7 cellular contexts compared by ENCODE assay signal in genomic region chr2:152174574-152174973, GRCh38. TPM values are rescaled to one million over a fixed set of nuclear protein-coding genes. Genes with fewer than 3 reads are reported as not detected.
DNase-seq lines count a peak whose midpoint lies in the region; ATAC-seq and TF ChIP-seq lines count a peak whose summit lies in the region.

No MANE protein-coding gene starts in this region.

- H3K4me3 Mint-ChIP-seq in HFFc6: peak overlapping the region; percentile 97
- H3K4me3 Mint-ChIP-seq in activated CD8-positive, alpha-beta T cell treated with anti-CD3 and anti-CD28 coated beads, Interleukin-2, amount 10 ng/mL, durations not matched to agents 7 days and 5 days: peak overlapping the region; percentile 97
- peak overlapping the region; percentile 99 to 100 for H3K4me3 Mint-ChIP-seq in stimulated activated naive B cell treated with anti-CD40 and anti-IgM and Interleukin-4, amounts not matched to agents 10 μg/mL and 1 μg/mL and 100 μg/mL, for 72 hours

- CTCF ChIA-PET in activated CD8-positive, alpha-beta T cell treated with anti-CD3 and anti-CD28 coated beads, Interleukin-2, amount 10 ng/mL, durations not matched to agents 7 days and 5 days (lab: Charles Lee): interaction anchor here (1.3 to 4.8 kb wide), 2 partner anchors 460 to 485 kb away, joined by 3 to 64 read pairs; no protein-coding TSS in a partner anchor

- H3K36me3 Mint-ChIP-seq in HFFc6 (ENCODE audit: low read depth): peaks cover 4% of the 10 kb centered on the region; the same call in 1 of the 2 replicates
- peaks cover 6% of the 10 kb centered on the region for H3K36me3 Mint-ChIP-seq in activated CD8-positive, alpha-beta T cell treated with anti-CD3 and anti-CD28 coated beads, Interleukin-2, amount 10 ng/mL, durations not matched to agents 7 days and 5 days (ENCODE audit: low read depth)
- H3K36me3 Mint-ChIP-seq in stimulated activated naive B cell treated with anti-CD40 and anti-IgM and Interleukin-4, amounts not matched to agents 10 μg/mL and 1 μg/mL and 100 μg/mL, for 72 hours: peaks cover 6 to 9% of the 10 kb centered on the region in 2 donors

- no peaks in the 10 kb centered on the region for H3K9me3 Mint-ChIP-seq in HFFc6
- no peaks in the 10 kb centered on the region for H3K9me3 Mint-ChIP-seq in activated CD8-positive, alpha-beta T cell treated with anti-CD3 and anti-CD28 coated beads, Interleukin-2, amount 10 ng/mL, durations not matched to agents 7 days and 5 days (ENCODE audit: insufficient read depth)
- H3K9me3 Mint-ChIP-seq in stimulated activated naive B cell treated with anti-CD40 and anti-IgM and Interleukin-4, amounts not matched to agents 10 μg/mL and 1 μg/mL and 100 μg/mL, for 72 hours: peaks cover 0 to 1% of the 10 kb centered on the region in 2 donors

- H3K4me1 Mint-ChIP-seq in HFFc6 (ENCODE audit: low read depth): peaks cover 43% of the 10 kb centered on the region
- H3K4me1 Mint-ChIP-seq in activated CD8-positive, alpha-beta T cell treated with anti-CD3 and anti-CD28 coated beads, Interleukin-2, amount 10 ng/mL, durations not matched to agents 7 days and 5 days (ENCODE audit: low read depth): peaks cover 29% of the 10 kb centered on the region
- H3K4me1 Mint-ChIP-seq in stimulated activated naive B cell treated with anti-CD40 and anti-IgM and Interleukin-4, amounts not matched to agents 10 μg/mL and 1 μg/mL and 100 μg/mL, for 72 hours: peaks cover 19 to 40% of the 10 kb centered on the region in 2 donors

- no peak for TF ChIP-seq CTCF in HFFc6 (IDR thresholded peaks at IDR 0.05)

- H3K27ac Mint-ChIP-seq in HFFc6: peak overlapping the region; percentile 100
- H3K27ac Mint-ChIP-seq in activated CD8-positive, alpha-beta T cell treated with anti-CD3 and anti-CD28 coated beads, Interleukin-2, amount 10 ng/mL, durations not matched to agents 7 days and 5 days: peak overlapping the region; percentile 100
- peak overlapping the region; percentile 100 for H3K27ac Mint-ChIP-seq in stimulated activated naive B cell treated with anti-CD40 and anti-IgM and Interleukin-4, amounts not matched to agents 10 μg/mL and 1 μg/mL and 100 μg/mL, for 72 hours

- DNase-seq in HFFc6 (no peak), head of caudate nucleus (no peak)
- no peak for DNase-seq in activated CD8-positive, alpha-beta T cell treated with anti-CD3 and anti-CD28 coated beads, Interleukin-2, amount 10 ng/mL, durations not matched to agents 7 days and 5 days
- DNase-seq in stimulated activated naive B cell treated with anti-CD40 and anti-IgM and Interleukin-4, amounts not matched to agents 10 μg/mL and 1 μg/mL and 100 μg/mL, for 72 hours: no peak

- no peaks in the 10 kb centered on the region for H3K27me3 Mint-ChIP-seq in HFFc6 (ENCODE audit: insufficient read depth)
- H3K27me3 Mint-ChIP-seq in activated CD8-positive, alpha-beta T cell treated with anti-CD3 and anti-CD28 coated beads, Interleukin-2, amount 10 ng/mL, durations not matched to agents 7 days and 5 days (ENCODE audit: low read depth): no peaks in the 10 kb centered on the region
- no peaks in the 10 kb centered on the region for H3K27me3 Mint-ChIP-seq in stimulated activated naive B cell treated with anti-CD40 and anti-IgM and Interleukin-4, amounts not matched to agents 10 μg/mL and 1 μg/mL and 100 μg/mL, for 72 hours

- peak overlapping the region; percentile 99; the same call in 1 of the 2 replicates for H3K4me3 ChIP-seq in iPS-18c (ENCODE audit: insufficient read depth, low read depth, low read length)

- POLR2A ChIA-PET in activated CD8-positive, alpha-beta T cell treated with anti-CD3 and anti-CD28 coated beads, Interleukin-2, amount 10 ng/mL, durations not matched to agents 7 days and 5 days (lab: Charles Lee): no interaction called here

- intact Hi-C loops in head of caudate nucleus (cut with DNase I): loop anchor here (10.0 kb wide), 1 partner anchor 540 kb away; the partner anchor contains the start of genes ARL6IP6 and PRPF40A

- H3K9me3 ChIP-seq in iPS-18c (ENCODE audit: control insufficient read depth, insufficient read depth, low read length): no peaks in the 10 kb centered on the region

- ATAC-seq in activated CD8-positive, alpha-beta T cell treated with anti-CD3 and anti-CD28 coated beads, Interleukin-2, amount 10 ng/mL, durations not matched to agents 7 days and 5 days: no peak
- no peak for ATAC-seq in stimulated activated naive B cell treated with anti-CD40 and anti-IgM and Interleukin-4, amounts not matched to agents 10 μg/mL and 1 μg/mL and 100 μg/mL, for 72 hours (replicated peaks)
- no peak for ATAC-seq in HG03571 (IDR thresholded peaks at IDR 0.05; ENCODE audit: unreplicated experiment)
- ATAC-seq in esophagus mucosa: no peak

RNA-seq across cellular contexts. Expression of gene STAM2, which starts 1.0 kb away (rescaled TPM):
- 10 to 100 TPM; 33.4 to 40.3 (median 38.5) TPM for total RNA-seq in HFFc6 (2021; fragmentation: NEBNext Ultra II Directional; extraction: Animal tissue kit (Norgen Biotek cat#: 25700))
- 10 to 100 TPM; 15.5 to 17.5 TPM for total RNA-seq in activated CD8-positive, alpha-beta T cell treated with anti-CD3 and anti-CD28 coated beads, Interleukin-2, amount 10 ng/mL, durations not matched to agents 7 days and 5 days
- total RNA-seq in esophagus mucosa: 20.5 TPM
